ENCODE assay signal across 8 cellular contexts in the genomic region with DNA sequence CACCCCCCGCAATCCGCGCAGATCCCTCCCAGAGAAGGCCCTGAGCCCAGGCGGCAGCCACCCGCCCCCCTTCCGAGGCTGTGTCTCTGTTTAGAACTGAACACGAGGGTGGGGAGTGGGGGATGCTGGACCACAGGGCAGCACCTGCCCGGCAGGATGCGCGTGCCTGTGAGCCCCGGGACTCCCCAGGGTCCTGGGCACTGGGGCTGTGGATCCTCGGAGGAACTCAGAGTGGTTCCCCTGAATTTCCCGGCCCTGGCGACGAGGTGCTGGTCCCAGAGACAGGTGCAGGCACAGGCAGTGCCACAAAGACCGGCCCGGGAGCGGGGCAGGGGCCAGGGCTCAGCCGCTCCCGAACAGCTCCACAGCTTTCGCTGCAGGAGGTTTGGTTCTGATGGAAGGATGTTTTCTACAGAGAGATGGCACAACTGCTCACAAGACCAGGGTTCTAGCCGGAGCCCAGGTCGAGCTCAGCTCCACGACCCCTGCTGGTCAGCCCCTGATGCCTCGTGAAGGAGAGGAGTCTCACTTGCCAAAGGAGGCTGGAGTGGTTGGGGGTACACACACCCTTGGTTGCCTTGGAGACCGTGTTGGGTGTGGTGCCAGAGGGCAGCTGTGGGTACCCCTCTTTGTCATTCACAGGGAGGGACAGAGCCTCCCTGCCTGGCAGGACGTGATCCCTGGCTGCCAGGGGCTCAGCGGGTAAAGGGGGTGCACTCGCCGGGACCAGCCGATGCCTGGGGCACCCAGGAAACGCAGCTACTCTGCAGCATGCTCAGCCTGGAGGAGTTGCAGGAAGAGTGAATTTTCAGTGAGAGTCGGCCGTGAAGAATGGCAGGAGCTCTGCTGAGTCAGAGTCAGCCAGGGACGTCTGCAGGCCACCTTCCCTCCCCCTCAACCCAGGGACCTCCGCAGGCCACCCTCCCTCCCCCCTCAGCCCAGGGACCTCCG. TPM values are rescaled to one million over a fixed set of nuclear protein-coding genes. Genes with fewer than 3 reads are reported as not detected.
DNase-seq lines count a peak whose midpoint lies in the region; ATAC-seq and TF ChIP-seq lines count a peak whose summit lies in the region.

No MANE protein-coding gene starts in this region.

- H3T11ph ChIP-seq in H9 (ENCODE audit: low read length): no peak overlapping the region

- peak overlapping the region; percentile 67 for H3K4me3 ChIP-seq in CD8-positive, alpha-beta T cell (ENCODE audit: low read depth, low read length)
- H3K4me3 ChIP-seq in skeletal muscle satellite cell (ENCODE audit: low read length): no peak overlapping the region

- peak overlapping the region; percentile 36 for H3K4me2 ChIP-seq in H9 (ENCODE audit: insufficient read depth, insufficient read length, low read length)
- peak overlapping the region; percentile 91 for H3K4me2 ChIP-seq in skeletal muscle satellite cell (ENCODE audit: low read length)

- H2AK5ac ChIP-seq in H9 (ENCODE audit: insufficient read length, low read length): no peak overlapping the region

- H3K23me2 ChIP-seq in H9 (ENCODE audit: insufficient read length, low read depth, low read length, poor library complexity, severe bottlenecking): no peaks in the 10 kb centered on the region

- CTCF ChIA-PET in CD8-positive, alpha-beta T cell (lab: Charles Lee): interaction anchor here (1.0 to 2.1 kb wide), 2 partner anchors 64 to 74 kb away, joined by 3 to 8 read pairs; no protein-coding TSS in a partner anchor
- CTCF ChIA-PET in activated CD4-positive, alpha-beta memory T cell treated with anti-CD3 and anti-CD28 coated beads for 36 hours (lab: Charles Lee): interaction anchor here (1.0 to 2.6 kb wide), 4 partner anchors 40 to 74 kb away, joined by 3 to 12 read pairs (median 7); partner anchors contain the start of gene D2HGDH

- H3K79me1 ChIP-seq in H9 (ENCODE audit: insufficient read depth, low read depth, low read length, poor library complexity, severe bottlenecking): no peaks in the 10 kb centered on the region

- POLR2A ChIA-PET in CD8-positive, alpha-beta T cell (lab: Charles Lee): interaction anchor here (0.6 to 2.8 kb wide), 3 partner anchors 41 to 71 kb away, joined by 4 to 12 read pairs (median 4); partner anchors contain the start of gene D2HGDH
- POLR2A ChIA-PET in activated CD4-positive, alpha-beta memory T cell treated with anti-CD3 and anti-CD28 coated beads for 36 hours (lab: Charles Lee): interaction anchor here (0.5 to 1.3 kb wide), 5 partner anchors 36 to 167 kb away, joined by 3 to 5 read pairs (median 3); partner anchors contain the start of gene ATG4B

- ATAC-seq in CD8-positive, alpha-beta T cell: peak; percentile 27
- ATAC-seq in GM21515 (IDR thresholded peaks at IDR 0.05; ENCODE audit: unreplicated experiment): no peak

- no peaks in the 10 kb centered on the region for H3K36me3 Mint-ChIP-seq in CD8-positive, alpha-beta T cell
- H3K36me3 Mint-ChIP-seq in H9 (ENCODE audit: insufficient read depth in 1 of 3, low read depth in 3 of 3): no peaks in the 10 kb centered on the region
- no peaks in the 10 kb centered on the region for H3K36me3 Mint-ChIP-seq in activated CD4-positive, alpha-beta memory T cell treated with anti-CD3 and anti-CD28 coated beads for 36 hours

- peaks cover 19% of the 10 kb centered on the region for H3K4me1 ChIP-seq in CD8-positive, alpha-beta T cell (ENCODE audit: insufficient read depth, low read length)
- H3K4me1 ChIP-seq in H9 (ENCODE audit: insufficient read depth, low read length) (peaks cover 8% of the 10 kb centered on the region), skeletal muscle satellite cell (ENCODE audit: control insufficient read depth, insufficient read depth, low read length) (peaks cover 21% of the 10 kb centered on the region)

- WGBS in H9 (ENCODE audit: extremely low coverage, insufficient read length, low lambda C conversion rate): no CpG with 5 or more reads among the region's 37 CpGs

- no peak overlapping the region for H3K4ac ChIP-seq in H9 (ENCODE audit: low read depth, low read length)

- no peak overlapping the region for H2BK120ac ChIP-seq in H9 (ENCODE audit: low read depth, low read length, poor library complexity, severe bottlenecking)

- intact Hi-C loops in CD8-positive, alpha-beta T cell (cut with DNase I, micrococcal nuclease): loop anchor here (1.0 to 5.0 kb wide), 2 partner anchors 63 to 187 kb away; partner anchors contain the start of gene RTP5 (in 1 of the 2)
- intact Hi-C loops in activated CD4-positive, alpha-beta memory T cell treated with anti-CD3 and anti-CD28 coated beads for 36 hours (cut with micrococcal nuclease): loop anchor here (5.0 kb wide), 1 partner anchor 38 kb away; no protein-coding TSS in a partner anchor

- H3K27ac Mint-ChIP-seq in CD8-positive, alpha-beta T cell: no peak overlapping the region
- H3K27ac Mint-ChIP-seq in H9: no peak overlapping the region
- H3K27ac Mint-ChIP-seq in activated CD4-positive, alpha-beta memory T cell treated with anti-CD3 and anti-CD28 coated beads for 36 hours: no peak overlapping the region

- H3K18ac ChIP-seq in H9 (ENCODE audit: insufficient read length, low read depth, low read length): no peak overlapping the region

- H3K9ac ChIP-seq in H9 (ENCODE audit: extremely low read depth, insufficient read length, low read length) (no peak overlapping the region), skeletal muscle satellite cell (ENCODE audit: low read depth, low read length) (no peak overlapping the region)

- no peak overlapping the region for H3K23ac ChIP-seq in H9 (ENCODE audit: insufficient read length, low read depth, low read length)

- H3K56ac ChIP-seq in H9 (ENCODE audit: insufficient read length, low read depth, low read length): no peak overlapping the region

- H3K27me3 Mint-ChIP-seq in CD8-positive, alpha-beta T cell (ENCODE audit: low read depth): peaks cover 4% of the 10 kb centered on the region
- peaks cover 34% of the 10 kb centered on the region for H3K27me3 Mint-ChIP-seq in H9 (ENCODE audit: low read depth)
- H3K27me3 Mint-ChIP-seq in activated CD4-positive, alpha-beta memory T cell treated with anti-CD3 and anti-CD28 coated beads for 36 hours: peaks cover 6% of the 10 kb centered on the region

- no peak overlapping the region for H2BK12ac ChIP-seq in H9 (ENCODE audit: insufficient read length, low read depth, low read length)

- H3K36me3 ChIP-seq in CD8-positive, alpha-beta T cell (ENCODE audit: insufficient read depth, low read length): no peaks in the 10 kb centered on the region
- no peaks in the 10 kb centered on the region for H3K36me3 ChIP-seq in skeletal muscle satellite cell (ENCODE audit: insufficient read depth, low read length)

- H4K20me1 ChIP-seq in H9 (ENCODE audit: control insufficient read depth, insufficient read depth, insufficient read length): no peaks in the 10 kb centered on the region

- no peak overlapping the region for H2BK15ac ChIP-seq in H9 (ENCODE audit: low read depth, low read length)

- H3K14ac ChIP-seq in H9 (ENCODE audit: insufficient read depth, low read length): peak overlapping the region; percentile 62

- H3K4me1 Mint-ChIP-seq in CD8-positive, alpha-beta T cell (ENCODE audit: low read depth): peaks cover 9% of the 10 kb centered on the region
- H3K4me1 Mint-ChIP-seq in H9: peaks cover 12 to 38% of the 10 kb centered on the region in 2 experiments
- peaks cover 9% of the 10 kb centered on the region for H3K4me1 Mint-ChIP-seq in activated CD4-positive, alpha-beta memory T cell treated with anti-CD3 and anti-CD28 coated beads for 36 hours (ENCODE audit: low read depth)

- H2BK5ac ChIP-seq in H9 (ENCODE audit: insufficient read length, low read length): no peak overlapping the region

- H3K79me2 ChIP-seq in H9 (ENCODE audit: insufficient read depth, low read length): no peaks in the 10 kb centered on the region

- no peaks in the 10 kb centered on the region for H3K9me3 Mint-ChIP-seq in CD8-positive, alpha-beta T cell
- no peaks in the 10 kb centered on the region for H3K9me3 Mint-ChIP-seq in H9
- H3K9me3 Mint-ChIP-seq in activated CD4-positive, alpha-beta memory T cell treated with anti-CD3 and anti-CD28 coated beads for 36 hours: no peaks in the 10 kb centered on the region

- H4K91ac ChIP-seq in H9 (ENCODE audit: insufficient read length, low read depth, low read length): no peak overlapping the region

- H4K5ac ChIP-seq in H9 (ENCODE audit: insufficient read length, low read depth, low read length): no peak overlapping the region

- H3K27me3 ChIP-seq in CD8-positive, alpha-beta T cell (ENCODE audit: insufficient read depth, low read length): peaks cover 6% of the 10 kb centered on the region
- peaks cover 9% of the 10 kb centered on the region; the same call in 1 of the 2 replicates for H3K27me3 ChIP-seq in H9 (ENCODE audit: insufficient read depth, low read length)
- peaks cover 31% of the 10 kb centered on the region for H3K27me3 ChIP-seq in skeletal muscle satellite cell (ENCODE audit: control insufficient read depth, insufficient read depth, low read length)

- H2BK20ac ChIP-seq in H9 (ENCODE audit: low read depth, low read length, poor library complexity, severe bottlenecking): peak overlapping the region; percentile 65

- H4K8ac ChIP-seq in H9 (replicated peaks; ENCODE audit: insufficient read length, low read depth, low read length): no peak overlapping the region

- H3K4me3 Mint-ChIP-seq in CD8-positive, alpha-beta T cell: peak overlapping the region; percentile 68
- H3K4me3 Mint-ChIP-seq in H9: peak overlapping the region in 1 of 2 experiments; percentile 22; a peak in 2 of 5 replicates
- peak overlapping the region; percentile 54 for H3K4me3 Mint-ChIP-seq in activated CD4-positive, alpha-beta memory T cell treated with anti-CD3 and anti-CD28 coated beads for 36 hours

- H3K27ac ChIP-seq in CD8-positive, alpha-beta T cell (ENCODE audit: low read depth, low read length): no peak overlapping the region
- H3K27ac ChIP-seq in H9 (ENCODE audit: insufficient read length, low read depth, low read length): no peak overlapping the region

- peak in 1 of 7 experiments; percentile 34 for DNase-seq in CD8-positive, alpha-beta T cell
- peak; percentile 58 for DNase-seq in H9
- peak; percentile 38 for DNase-seq in activated CD4-positive, alpha-beta memory T cell treated with anti-CD3 and anti-CD28 coated beads for 36 hours
- DNase-seq in glomerular visceral epithelial cell (ENCODE audit: extremely low spot score): peak; percentile 25
- no peak for DNase-seq in COLO668 (lab: John Stamatoyannopoulos, UW; ENCODE audit: unreplicated experiment)
- no peak for DNase-seq in NCI-H1694 (lab: John Stamatoyannopoulos, UW)

- H3K9me3 ChIP-seq in CD8-positive, alpha-beta T cell (ENCODE audit: low read length): no peaks in the 10 kb centered on the region
- H3K9me3 ChIP-seq in H9 (ENCODE audit: control insufficient read depth, low read depth, low read length) (no peaks in the 10 kb centered on the region), skeletal muscle satellite cell (replicated peaks; ENCODE audit: low read length) (no peaks in the 10 kb centered on the region)

- TF ChIP-seq CTCF in CD8-positive, alpha-beta T cell (IDR thresholded peaks at IDR 0.05): no peak
- TF ChIP-seq CTCF in H9 (conservative IDR thresholded peaks at IDR 0.05): peak; percentile 26; the same call in 1 of the 3 replicates

- no peak overlapping the region for H2AFZ ChIP-seq in H9 (ENCODE audit: low read length)

RNA-seq across cellular contexts. Expression of gene NEU4, which starts 4.4 kb away (rescaled TPM):
- total RNA-seq in CD8-positive, alpha-beta T cell: 1 to 10 TPM; 2.9 to 3.0 TPM
- total RNA-seq in H9 (2021): 0.42 and 0.70 TPM in 2 replicates
- under 1 TPM; 0.31 to 0.36 TPM for total RNA-seq in activated CD4-positive, alpha-beta memory T cell treated with anti-CD3 and anti-CD28 coated beads for 36 hours
- total RNA-seq in skeletal muscle satellite cell (2012; rRNA removed): not detected in 2 replicates

RNA-seq across cellular contexts. Expression of gene GAL3ST2, which starts 28.0 kb away (rescaled TPM):
- total RNA-seq in CD8-positive, alpha-beta T cell: 1 to 10 TPM in 1 of 2 experiments, under 1 TPM in 1; 0.81 to 1.1 TPM
- 0.33 and 0.37 TPM in 2 replicates for total RNA-seq in H9 (2021)
- under 1 TPM; 0.65 to 0.93 TPM for total RNA-seq in activated CD4-positive, alpha-beta memory T cell treated with anti-CD3 and anti-CD28 coated beads for 36 hours
- total RNA-seq in skeletal muscle satellite cell (2012; rRNA removed): not detected in 2 replicates

RNA-seq across cellular contexts. Expression of gene PDCD1, which starts 54.1 kb away (rescaled TPM):
- total RNA-seq in CD8-positive, alpha-beta T cell: 10 to 100 TPM in 1 of 2 experiments, 1 to 10 TPM in 1; 8.0 to 10.7 TPM
- 1.4 and 1.6 TPM in 2 replicates for total RNA-seq in H9 (2021)
- 10 to 100 TPM; 47.4 to 47.6 TPM for total RNA-seq in activated CD4-positive, alpha-beta memory T cell treated with anti-CD3 and anti-CD28 coated beads for 36 hours
- not detected in 2 replicates for total RNA-seq in skeletal muscle satellite cell (2012; rRNA removed)

Comparison
In these comparisons a context has a peak if more than half of its experiments do, and no peak if none do; other contexts are left out.
1. DNase-seq: peak in H9 (single experiment), activated CD4-positive, alpha-beta memory T cell treated with anti-CD3 and anti-CD28 coated beads for 36 hours (single experiment) and glomerular visceral epithelial cell (single experiment); none in COLO668 (single experiment) and NCI-H1694 (single experiment).
2. RNA of gene PDCD1, which starts 54.1 kb away (total RNA-seq): 47.4 to 47.6 TPM in activated CD4-positive, alpha-beta memory T cell treated with anti-CD3 and anti-CD28 coated beads for 36 hours; 8.0 to 10.7 TPM in CD8-positive, alpha-beta T cell and 1.4 to 1.6 TPM in H9; every median in the first group is over 4 times any median in the second.